In the genomic region with DNA sequence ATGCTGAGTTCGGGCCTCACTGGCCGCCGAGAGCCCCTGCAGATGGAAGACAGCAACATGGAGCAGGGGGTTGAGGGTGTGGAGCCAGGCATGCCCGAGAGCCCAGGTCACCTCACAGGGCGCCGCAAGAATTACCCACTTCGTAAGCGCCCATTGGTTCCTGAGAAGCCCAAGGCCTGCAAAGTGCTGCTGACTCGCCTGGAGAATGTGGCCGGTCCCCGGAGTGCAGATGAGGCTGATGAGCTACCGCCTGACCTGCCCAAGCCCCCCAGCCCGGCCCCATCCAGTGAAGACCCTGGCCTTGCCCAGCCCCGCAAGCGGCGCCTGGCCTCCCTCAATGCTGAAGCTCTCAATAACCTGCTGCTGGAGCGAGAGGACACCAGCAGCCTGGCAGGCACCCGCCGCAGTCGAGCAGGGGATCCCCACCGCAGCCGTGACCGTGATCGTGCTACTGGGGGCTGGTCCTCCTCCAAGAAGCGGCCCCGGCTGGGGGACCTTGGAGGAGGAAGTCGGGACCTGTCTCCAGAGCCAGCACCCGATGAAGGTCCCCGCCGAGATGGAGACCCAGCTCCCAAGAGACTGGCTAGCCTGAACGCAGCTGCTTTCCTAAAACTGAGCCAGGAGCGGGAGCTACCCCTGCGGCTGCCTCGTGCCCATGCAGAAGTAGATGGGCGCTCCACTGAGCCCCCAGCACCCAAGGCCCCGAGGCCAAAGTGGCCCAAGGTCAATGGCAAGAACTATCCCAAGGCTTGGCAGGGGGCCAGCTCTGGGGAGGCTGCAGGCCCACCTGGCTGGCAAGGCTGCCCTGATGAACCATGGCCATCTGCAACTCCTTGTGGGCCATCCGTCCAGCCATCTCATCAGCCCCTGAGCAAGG, we compare ENCODE assay signal across 25 cellular contexts.
"Had no signal": no experiment of that assay in that cellular context is flagged by ENCODE, and none has a peak within 500 bp of the region (broad histone marks: within the 10 kb centered on the region; RNA-seq: fewer than 3 reads in every experiment).

No MANE protein-coding gene starts in this region.

- H3K9me3 Mint-ChIP-seq: activated CD4-positive, alpha-beta memory T cell treated with anti-CD3 and anti-CD28 coated beads, Interleukin-2, amount 10 ng/mL, durations not matched to agents 7 days and 5 days; activated CD4-positive, alpha-beta T cell treated with anti-CD3 and anti-CD28 coated beads, Interleukin-2, amount 10 ng/mL, durations not matched to agents 24 days and 14 days; activated naive CD8-positive, alpha-beta T cell treated with anti-CD3 and anti-CD28 coated beads, Interleukin-2, amount 50 U/mL, for 24 hours; dendritic cell treated with granulocyte-macrophage colony-stimulating factor and Interleukin-4, amounts not matched to agents 40 ng/mL and 50 ng/mL, for 4 days; mesothelial cell of epicardium; naive thymus-derived CD8-positive, alpha-beta T cell; neural progenitor cell; stimulated activated naive CD8-positive, alpha-beta T cell treated with anti-CD3 and anti-CD28 coated beads, Interleukin-15, amount 100 ng/mL, for 72 hours; T-helper 2 cell treated with Interferon-gamma antibody and Interleukin-4, amounts not matched to agents 5 μg/mL and 100 μg/mL, for 36 hours had no signal

- H3K27ac Mint-ChIP-seq: activated CD4-positive, alpha-beta memory T cell treated with anti-CD3 and anti-CD28 coated beads, Interleukin-2, amount 10 ng/mL, durations not matched to agents 7 days and 5 days; activated CD4-positive, alpha-beta T cell treated with anti-CD3 and anti-CD28 coated beads, Interleukin-2, amount 10 ng/mL, durations not matched to agents 24 days and 14 days; activated naive CD8-positive, alpha-beta T cell treated with anti-CD3 and anti-CD28 coated beads, Interleukin-2, amount 50 U/mL, for 24 hours; dendritic cell treated with granulocyte-macrophage colony-stimulating factor and Interleukin-4, amounts not matched to agents 40 ng/mL and 50 ng/mL, for 4 days; mesothelial cell of epicardium; T-helper 2 cell treated with Interferon-gamma antibody and Interleukin-4, amounts not matched to agents 5 μg/mL and 100 μg/mL, for 36 hours had no signal

- H3K27ac ChIP-seq: cardiac muscle cell, neural progenitor cell, prostate gland, tibial artery, VCaP had no signal

- FAIRE-seq: endometrium, urothelium cell line had no signal

- H3K4me1 ChIP-seq: prostate gland had no signal

- H3K27me3 Mint-ChIP-seq: activated CD4-positive, alpha-beta memory T cell treated with anti-CD3 and anti-CD28 coated beads, Interleukin-2, amount 10 ng/mL, durations not matched to agents 7 days and 5 days; activated CD4-positive, alpha-beta T cell treated with anti-CD3 and anti-CD28 coated beads, Interleukin-2, amount 10 ng/mL, durations not matched to agents 24 days and 14 days; activated naive CD8-positive, alpha-beta T cell treated with anti-CD3 and anti-CD28 coated beads, Interleukin-2, amount 50 U/mL, for 24 hours; dendritic cell treated with granulocyte-macrophage colony-stimulating factor and Interleukin-4, amounts not matched to agents 40 ng/mL and 50 ng/mL, for 4 days; naive thymus-derived CD8-positive, alpha-beta T cell; stimulated activated naive CD8-positive, alpha-beta T cell treated with anti-CD3 and anti-CD28 coated beads, Interleukin-15, amount 100 ng/mL, for 72 hours had no signal

- H3K4me2 ChIP-seq: neural progenitor cell had no signal

- H3K9ac ChIP-seq: neural progenitor cell had no signal

- H3K4me3 Mint-ChIP-seq: activated CD4-positive, alpha-beta memory T cell treated with anti-CD3 and anti-CD28 coated beads, Interleukin-2, amount 10 ng/mL, durations not matched to agents 7 days and 5 days; activated CD4-positive, alpha-beta T cell treated with anti-CD3 and anti-CD28 coated beads, Interleukin-2, amount 10 ng/mL, durations not matched to agents 24 days and 14 days; activated naive CD8-positive, alpha-beta T cell treated with anti-CD3 and anti-CD28 coated beads, Interleukin-2, amount 50 U/mL, for 24 hours; dendritic cell treated with granulocyte-macrophage colony-stimulating factor and Interleukin-4, amounts not matched to agents 40 ng/mL and 50 ng/mL, for 4 days; mesothelial cell of epicardium; neural progenitor cell; stimulated activated naive CD8-positive, alpha-beta T cell treated with anti-CD3 and anti-CD28 coated beads, Interleukin-15, amount 100 ng/mL, for 72 hours; T-helper 2 cell treated with Interferon-gamma antibody and Interleukin-4, amounts not matched to agents 5 μg/mL and 100 μg/mL, for 36 hours had no signal

- H2AFZ ChIP-seq: neural progenitor cell had no signal

- H3K27me3 ChIP-seq: cardiac muscle cell, neural progenitor cell, tibial artery had no signal

- DNase-seq: activated CD4-positive, alpha-beta memory T cell treated with anti-CD3 and anti-CD28 coated beads, Interleukin-2, amount 10 ng/mL, durations not matched to agents 7 days and 5 days; activated CD4-positive, alpha-beta T cell treated with anti-CD3 and anti-CD28 coated beads, Interleukin-2, amount 10 ng/mL, durations not matched to agents 24 days and 14 days; activated effector memory CD4-positive, alpha-beta T cell treated with anti-CD3 and anti-CD28 coated beads, Interleukin-2, amount 50 U/mL, for 16 hours; activated naive CD4-positive, alpha-beta T cell treated with anti-CD3 and anti-CD28 coated beads, Interleukin-2, amount 50 U/mL, for 16 hours; activated naive CD8-positive, alpha-beta T cell treated with anti-CD3 and anti-CD28 coated beads, Interleukin-2, amount 50 U/mL, for 24 hours; activated T-cell treated with anti-CD3 and anti-CD28 coated beads for 4 hours; effector CD4-positive, alpha-beta T cell; erythroblast; foreskin fibroblast; naive thymus-derived CD8-positive, alpha-beta T cell; stimulated activated CD4-positive, alpha-beta T cell treated with anti-CD3 and anti-CD28 coated beads, Interleukin-12 subunit alpha, Interleukin-12 subunit beta, amount 100 ng/mL, for 4 hours; stimulated activated CD4-positive, alpha-beta T cell treated with anti-CD3 and anti-CD28 coated beads, Interleukin-4, amount 100 ng/mL, for 4 hours; stimulated activated naive CD8-positive, alpha-beta T cell treated with anti-CD3 and anti-CD28 coated beads, Interleukin-15, amount 100 ng/mL, for 72 hours; tibial artery had no signal

- H3K36me3 Mint-ChIP-seq: mesothelial cell of epicardium had no signal

- H3K9me3 ChIP-seq: prostate gland, tibial artery had no signal

- H3K36me3 ChIP-seq: neural progenitor cell, prostate gland had no signal

- H3K4me3 ChIP-seq: cardiac muscle cell, neural progenitor cell, prostate gland, tibial artery had no signal

- ATAC-seq: activated CD4-positive, CD25-positive, alpha-beta regulatory T cell treated with anti-CD3 and anti-CD28 coated beads, Interleukin-2, amount 50 U/mL, for 24 hours; activated naive CD8-positive, alpha-beta T cell treated with anti-CD3 and anti-CD28 coated beads, Interleukin-2, amount 50 U/mL, for 24 hours; left lobe of liver; naive thymus-derived CD8-positive, alpha-beta T cell; stimulated activated naive CD8-positive, alpha-beta T cell treated with anti-CD3 and anti-CD28 coated beads, Interleukin-15, amount 100 ng/mL, for 72 hours had no signal
